ENCODE assay signal across 26 cellular contexts in the genomic region with DNA sequence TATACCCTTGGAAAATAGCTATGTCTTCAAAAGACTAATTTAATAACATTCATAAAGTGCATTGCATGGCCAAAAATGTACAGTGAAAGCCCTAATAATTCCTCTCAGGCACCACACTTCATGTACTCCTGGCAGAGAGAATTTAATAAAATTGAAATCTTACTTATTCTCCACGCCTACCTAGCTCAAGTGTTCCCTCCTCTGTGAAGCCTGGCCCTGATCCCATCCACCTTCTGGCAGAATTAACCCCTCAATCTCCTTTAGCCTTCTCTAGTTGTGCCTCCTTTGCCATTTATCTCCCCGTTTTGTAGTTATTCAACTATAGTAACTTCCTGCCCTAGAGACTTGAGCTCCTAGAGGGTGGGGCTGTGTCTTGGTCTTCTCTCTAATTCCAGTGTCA. TPM values are rescaled to one million over a fixed set of nuclear protein-coding genes. Genes with fewer than 3 reads are reported as not detected.
DNase-seq lines count a peak whose midpoint lies in the region; ATAC-seq, FAIRE-seq and TF ChIP-seq lines count a peak whose summit lies in the region.
"Had no signal": no experiment of that assay in that cellular context is flagged by ENCODE, and none has a peak within 500 bp of the region (broad histone marks: within the 10 kb centered on the region; RNA-seq: fewer than 3 reads in every experiment).

No MANE protein-coding gene starts in this region.

- H3K4me3 ChIP-seq in K562 (no peak overlapping the region), neural progenitor cell (no peak overlapping the region), thyroid gland (replicated peaks in 1 of 3) (no peak overlapping the region), pancreas (no peak overlapping the region)
- H3K4me3 ChIP-seq: BLaER1 treated with 17β-estradiol and CSF1 and Interleukin-3, amounts not matched to agents 10 nM and 100 nM; GM12878; GM23338 had no signal

- no TSS peak for BruUV-seq in K562 (replicated peaks; lab: Mats Ljungman, UMichigan)

- no peaks in the 10 kb centered on the region; the same call in 2 of the 3 replicates for H3K36me3 ChIP-seq in K562 (ENCODE audit: control insufficient read depth, insufficient read depth, low read length)
- H3K36me3 ChIP-seq in neural progenitor cell: no peaks in the 10 kb centered on the region
- no peaks in the 10 kb centered on the region for H3K36me3 ChIP-seq in thyroid gland
- H3K36me3 ChIP-seq in pancreas: no peaks in the 10 kb centered on the region
- H3K36me3 ChIP-seq: BE2C; BLaER1 treated with 17β-estradiol and CSF1 and Interleukin-3, amounts not matched to agents 10 nM and 100 nM had no signal

- H3K36me3 Mint-ChIP-seq in neural progenitor cell: no peaks in the 10 kb centered on the region
- H3K36me3 Mint-ChIP-seq: CD14-positive monocyte; CD8-positive, alpha-beta memory T cell had no signal

- H3K27ac ChIP-seq in K562 (ENCODE audit: extremely low read depth, low read depth, low read length): no peak overlapping the region
- no peak overlapping the region for H3K27ac ChIP-seq in neural progenitor cell
- peak overlapping the region in 1 of 3 donors; percentile 32 for H3K27ac ChIP-seq in thyroid gland
- H3K27ac ChIP-seq in pancreas: no peak overlapping the region
- H3K27ac ChIP-seq: 22Rv1; BLaER1 treated with 17β-estradiol and CSF1 and Interleukin-3, amounts not matched to agents 10 nM and 100 nM had no signal

- no peak for TF ChIP-seq RAD21 in K562 (CRISPR knock-in tag; conservative IDR thresholded peaks at IDR 0.05 in 1 of 2, IDR thresholded peaks at IDR 0.05 in 1 of 2)

- TF ChIP-seq CTCF in K562 (IDR thresholded peaks at IDR 0.05 in 2 of 3, conservative IDR thresholded peaks at IDR 0.05 in 1 of 3; ENCODE audit: insufficient read depth in 2 of 3, low read depth in 1 of 3, low read length in 3 of 3): no peak
- TF ChIP-seq CTCF in neural progenitor cell (IDR thresholded peaks at IDR 0.05): no peak
- no peak for TF ChIP-seq CTCF in thyroid gland (IDR thresholded peaks at IDR 0.05)
- TF ChIP-seq CTCF in pancreas (IDR thresholded peaks at IDR 0.05): no peak

- H3K79me2 ChIP-seq in K562 (ENCODE audit: control insufficient read depth, insufficient read depth, low read length): no peaks in the 10 kb centered on the region
- H3K79me2 ChIP-seq in neural progenitor cell (ENCODE audit: low read depth): no peaks in the 10 kb centered on the region

- no peaks in the 10 kb centered on the region for H3K9me3 Mint-ChIP-seq in neural progenitor cell
- H3K9me3 Mint-ChIP-seq: CD14-positive monocyte; CD4-positive, alpha-beta T cell; CD8-positive, alpha-beta memory T cell; GM23338; H9 had no signal

- H3K27ac Mint-ChIP-seq in neural progenitor cell: no peak overlapping the region
- H3K27ac Mint-ChIP-seq: CD4-positive, alpha-beta T cell; GM23338; H9 had no signal

- TF ChIP-seq POLR2A in K562 (conservative IDR thresholded peaks at IDR 0.05) (no peak), thyroid gland (IDR thresholded peaks at IDR 0.05) (no peak)

- no peaks in the 10 kb centered on the region for H3F3A ChIP-seq in neural progenitor cell (ENCODE audit: low read depth)

- DNase-seq in DMS79 treated with DMSO at 0.1 percent for 48 hours (lab: John Stamatoyannopoulos, UW) (peak; percentile 27), DMS79 (lab: John Stamatoyannopoulos, UW) (no peak), K562 (ENCODE audit: extremely low read depth in 1 of 4, low spot score in 3 of 4) (no peak), neural progenitor cell (ENCODE audit: low spot score) (no peak), thyroid gland (peak; percentile 53 to 54), DMS 273 treated with DMSO at 0.1 percent for 48 hours (lab: John Stamatoyannopoulos, UW) (no peak), pancreas (no peak), cerebellum (ENCODE audit: low spot score) (no peak)
- DNase-seq: ACHN; AML-193; BE2C; CD4-positive, alpha-beta T cell; CD8-positive, alpha-beta memory T cell; DMS53; EL; GDM1; H9 had no signal

- intact Hi-C loops in K562 (cut with micrococcal nuclease) (no loop called here), thyroid gland (cut with DNase I) (no loop called here), pancreas (cut with DNase I) (loop anchor here in 1 of 3 donors (10.0 kb wide), 1 partner anchor 71 kb away; no protein-coding TSS in a partner anchor)

- H3K4me1 Mint-ChIP-seq in neural progenitor cell: peaks cover 4% of the 10 kb centered on the region
- H3K4me1 Mint-ChIP-seq: CD14-positive monocyte; CD8-positive, alpha-beta memory T cell had no signal

- H3K9me3 ChIP-seq in K562 (replicated peaks; ENCODE audit: control insufficient read depth, insufficient read depth, low read depth, low read length): no peaks in the 10 kb centered on the region; the same call in 1 of the 2 replicates
- no peaks in the 10 kb centered on the region for H3K9me3 ChIP-seq in neural progenitor cell (ENCODE audit: low read depth)
- H3K9me3 ChIP-seq in thyroid gland: no peaks in the 10 kb centered on the region
- no peaks in the 10 kb centered on the region for H3K9me3 ChIP-seq in pancreas
- H3K9me3 ChIP-seq: BE2C; BLaER1 treated with 17β-estradiol and CSF1 and Interleukin-3, amounts not matched to agents 10 nM and 100 nM had no signal

- H4K20me1 ChIP-seq in K562 (replicated peaks; ENCODE audit: control insufficient read depth, insufficient read depth, low read length) (no peaks in the 10 kb centered on the region), neural progenitor cell (ENCODE audit: low read depth) (no peaks in the 10 kb centered on the region)

- FAIRE-seq in K562 (lab: Jason Lieb, UNC) (no peak), pancreas (lab: Jason Lieb, UNC) (no peak)
- FAIRE-seq: A204.1, D721Med, GM12878 had no signal

- H3K4me3 Mint-ChIP-seq in neural progenitor cell: peak overlapping the region; percentile 34
- H3K4me3 Mint-ChIP-seq: CD14-positive monocyte; CD4-positive, alpha-beta T cell; CD8-positive, alpha-beta memory T cell; GM23338; H9 had no signal

- WGBS in K562 (ENCODE audit: insufficient coverage, low coverage, missing lambda C conversion rate): 57% methylated on average over 2 of the region's 2 CpGs
- WGBS in thyroid gland, 2 donors: 28 to 50% methylated on average over 2 of the region's 2 CpGs
- WGBS in pancreas, 2 donors: 39 to 52% methylated on average over 2 of the region's 2 CpGs

- H3K4me1 ChIP-seq in K562 (replicated peaks in 1 of 2; ENCODE audit: control insufficient read depth in 2 of 2, insufficient read depth in 2 of 2, low read length in 2 of 2): peaks cover 0 to 18% of the 10 kb centered on the region in 2 experiments; a peak in 2 of 5 replicates
- peaks cover 28% of the 10 kb centered on the region for H3K4me1 ChIP-seq in neural progenitor cell
- H3K4me1 ChIP-seq in thyroid gland: peaks cover 2 to 5% of the 10 kb centered on the region in 2 donors
- H3K4me1 ChIP-seq in pancreas: no peaks in the 10 kb centered on the region
- H3K4me1 ChIP-seq: BE2C; BLaER1 treated with 17β-estradiol and CSF1 and Interleukin-3, amounts not matched to agents 10 nM and 100 nM had no signal

- POLR2A ChIA-PET in K562 (lab: Yijun Ruan, JAX): interaction anchor here (0.6 kb wide), 1 partner anchor 1846 kb away, joined by 3 read pairs; no protein-coding TSS in a partner anchor

- no peak overlapping the region for H3K4me2 ChIP-seq in K562 (ENCODE audit: insufficient read depth, low read length)
- no peak overlapping the region for H3K4me2 ChIP-seq in neural progenitor cell
- H3K4me2 ChIP-seq: BLaER1 treated with 17β-estradiol and CSF1 and Interleukin-3, amounts not matched to agents 10 nM and 100 nM; GM23338 had no signal

- ATAC-seq in K562: no peak; the same call in 2 of the 3 replicates
- ATAC-seq in pancreas: no peak
- ATAC-seq: GM12878, GM23338, HCT116 had no signal

- CTCF ChIA-PET in K562 (lab: Yijun Ruan, JAX; ENCODE audit: low intra/inter-chr PET ratio): no interaction called here

- in situ Hi-C loops in K562 (cut with MboI): loop anchor here (10.0 kb wide), 1 partner anchor 209 kb away; no protein-coding TSS in a partner anchor

- no peak for TF ChIP-seq EP300 in K562 (IDR thresholded peaks at IDR 0.05; ENCODE audit: low read length)

- H3K27me3 ChIP-seq in K562 (ENCODE audit: control insufficient read depth in 2 of 2, insufficient read depth in 2 of 2, low read length in 2 of 2): no peaks in the 10 kb centered on the region
- no peaks in the 10 kb centered on the region for H3K27me3 ChIP-seq in neural progenitor cell
- no peaks in the 10 kb centered on the region for H3K27me3 ChIP-seq in thyroid gland
- H3K27me3 ChIP-seq in pancreas: peaks cover 0 to 13% (median 2%) of the 10 kb centered on the region in 4 donors
- H3K27me3 ChIP-seq: BE2C had no signal

- H2AFZ ChIP-seq in K562 (ENCODE audit: low read depth, low read length) (peak overlapping the region; percentile 61; the same call in 1 of the 2 replicates), neural progenitor cell (replicated peaks) (no peak overlapping the region)
- H2AFZ ChIP-seq: GM23338 had no signal

- H3K27me3 Mint-ChIP-seq in neural progenitor cell (ENCODE audit: insufficient read depth, low read depth): peaks cover 4% of the 10 kb centered on the region

- H3K9ac ChIP-seq in K562 (ENCODE audit: insufficient read depth in 1 of 2, low read depth in 2 of 2, low read length in 2 of 2) (no peak overlapping the region), neural progenitor cell (no peak overlapping the region)
- H3K9ac ChIP-seq: BLaER1 treated with 17β-estradiol and CSF1 and Interleukin-3, amounts not matched to agents 10 nM and 100 nM had no signal

- no peaks in the 10 kb centered on the region for H3K9me1 ChIP-seq in K562 (ENCODE audit: control insufficient read depth, insufficient read depth, low read length)

RNA-seq across cellular contexts. Expression of a gene that starts 26.7 kb away (rescaled TPM):
- total RNA-seq in K562 (2011; cell fraction: chromatin; rRNA removed; ENCODE audit: low replicate concordance): not detected in 2 replicates
- total RNA-seq in K562 (2011; cell fraction: nucleolus; rRNA removed): 0.53 TPM in 1 of 2 replicates, not detected in the other
- not detected in 2 replicates for total RNA-seq in K562 (2011; cell fraction: nucleoplasm; rRNA removed)
- total RNA-seq in K562 (2014; rRNA removed) (not detected in 2 replicates), K562 (2014; rRNA removed; fragmentation: Illumina TruSeq; extraction: Trizol) (0.07 TPM in 1 of 2 replicates, not detected in the other), K562 (2015; rRNA removed; fragmentation: Illumina TruSeq; extraction: Trizol) (0.04 TPM in 1 of 2 replicates, not detected in the other), K562 (2021) (not detected in 2 replicates), neural progenitor cell (ENCODE audit: low replicate concordance) (0.15 and 0.17 TPM in 2 replicates), thyroid gland (10 to 100 TPM in 2 of 4 donors, 1 to 10 TPM in 2; 3.5 to 14.6 (median 10.1) TPM), pancreas (1 to 10 TPM in 4 of 6 donors, under 1 TPM in 2; 0.63 to 3.4 (median 2.0) TPM), cerebellum (0.64 TPM)
- polyA plus RNA-seq in K562 (2011; rRNA removed) (0.03 TPM in 1 of 2 replicates, not detected in the other), K562 (2014; fragmentation: Illumina TruSeq; extraction: Trizol) (0.09 TPM in 1 of 2 replicates, not detected in the other), K562 (2014; fragmentation: Nextera tagmentation; extraction: Ambion mirVana) (not detected), K562 (2014; rRNA removed) (not detected in 2 replicates), pancreas (1 to 10 TPM in 1 of 2 donors, under 1 TPM in 1; 0.49 to 2.6 TPM)
- not detected in 2 replicates for polyA plus RNA-seq in K562 (2011; cell fraction: cytosol; rRNA removed)
- not detected in 2 replicates for polyA plus RNA-seq in K562 (2011; cell fraction: nucleus; rRNA removed)
- polyA plus RNA-seq in K562 (2012): not detected in 2 replicates
- polyA minus RNA-seq in K562 (2011; rRNA and poly(A)+ RNA removed): not detected in 2 replicates
- not detected in 2 replicates for polyA minus RNA-seq in K562 (2011; cell fraction: cytosol; rRNA and poly(A)+ RNA removed)
- not detected in 2 replicates for polyA minus RNA-seq in K562 (2011; cell fraction: nucleus; rRNA and poly(A)+ RNA removed)
- total RNA-seq: CD4-positive, alpha-beta T cell; CD8-positive, alpha-beta memory T cell; GM12878; H4; H9 had no signal
- polyA plus RNA-seq: CD14-positive monocyte; CD8-positive, alpha-beta memory T cell; GM23338 had no signal

Comparison
In these comparisons a context has a peak if more than half of its experiments do, and no peak if none do; other contexts are left out.
1. DNase-seq: peak in DMS79 treated with DMSO at 0.1 percent for 48 hours (single experiment) and thyroid gland (2 of 2); none in DMS79 (single experiment), K562 (0 of 4), neural progenitor cell (single experiment), DMS 273 treated with DMSO at 0.1 percent for 48 hours (single experiment), pancreas (0 of 6) and cerebellum (single experiment).